In genomic region chr5:172342907-172343306, GRCh38 we compare ENCODE assay signal across 16 cellular contexts.
"Had no signal": no experiment of that assay in that cellular context is flagged by ENCODE, and none has a peak within 500 bp of the region (broad histone marks: within the 10 kb centered on the region; RNA-seq: fewer than 3 reads in every experiment).

No MANE protein-coding gene starts in this region.

- H3K27ac Mint-ChIP-seq: activated B cell treated with CpG ODN at 0.5 μM for 24 hours; activated CD8-positive, alpha-beta T cell treated with anti-CD3 and anti-CD28 coated beads for 36 hours; activated naive CD4-positive, alpha-beta T cell treated with anti-CD3 and anti-CD28 coated beads, Interleukin-2, amount 50 U/mL, for 24 hours; stimulated activated naive CD8-positive, alpha-beta T cell treated with anti-CD3 and anti-CD28 coated beads, Interleukin-15, amount 100 ng/mL, for 72 hours had no signal

- H3K4me1 Mint-ChIP-seq: activated B cell treated with CpG ODN at 0.5 μM for 24 hours; activated naive CD4-positive, alpha-beta T cell treated with anti-CD3 and anti-CD28 coated beads, Interleukin-2, amount 50 U/mL, for 24 hours; neural crest cell; stimulated activated naive CD8-positive, alpha-beta T cell treated with anti-CD3 and anti-CD28 coated beads, Interleukin-15, amount 100 ng/mL, for 72 hours had no signal

- H3K27ac ChIP-seq: adrenal gland, psoas muscle, spleen, upper lobe of left lung had no signal

- H3K27me3 Mint-ChIP-seq: activated CD8-positive, alpha-beta T cell treated with anti-CD3 and anti-CD28 coated beads for 36 hours; activated naive CD4-positive, alpha-beta T cell treated with anti-CD3 and anti-CD28 coated beads, Interleukin-2, amount 50 U/mL, for 24 hours; stimulated activated naive CD8-positive, alpha-beta T cell treated with anti-CD3 and anti-CD28 coated beads, Interleukin-15, amount 100 ng/mL, for 72 hours had no signal

- H3K27me3 ChIP-seq: adrenal gland, upper lobe of left lung had no signal

- H3K4me1 ChIP-seq: adrenal gland, psoas muscle, spleen, upper lobe of left lung had no signal

- H3K9me3 Mint-ChIP-seq: activated B cell treated with CpG ODN at 0.5 μM for 24 hours; activated CD8-positive, alpha-beta T cell treated with anti-CD3 and anti-CD28 coated beads for 36 hours; activated naive CD4-positive, alpha-beta T cell treated with anti-CD3 and anti-CD28 coated beads, Interleukin-2, amount 50 U/mL, for 24 hours; activated T-cell treated with anti-CD3 and anti-CD28 coated beads, Interleukin-2, amount 50 U/mL, for 4 hours; neural crest cell; stimulated activated naive CD8-positive, alpha-beta T cell treated with anti-CD3 and anti-CD28 coated beads, Interleukin-15, amount 100 ng/mL, for 72 hours had no signal

- DNase-seq: activated B cell treated with CpG ODN at 0.5 μM for 24 hours; activated CD4-positive, alpha-beta T cell treated with anti-CD3 and anti-CD28 coated beads for 48 hours; activated CD8-positive, alpha-beta T cell treated with anti-CD3 and anti-CD28 coated beads for 36 hours; activated effector memory CD4-positive, alpha-beta T cell treated with Interleukin-2 at 50 U/mL for 16 hours; activated T-cell treated with anti-CD3 and anti-CD28 coated beads, Interleukin-2, amount 50 U/mL, for 4 hours; adrenal gland; caudate nucleus; hippocampal formation; left ventricle myocardium superior; midbrain; psoas muscle; stimulated activated naive CD8-positive, alpha-beta T cell treated with anti-CD3 and anti-CD28 coated beads, Interleukin-15, amount 100 ng/mL, for 72 hours had no signal

- H3K4me3 Mint-ChIP-seq: activated B cell treated with CpG ODN at 0.5 μM for 24 hours; activated CD8-positive, alpha-beta T cell treated with anti-CD3 and anti-CD28 coated beads for 36 hours; activated naive CD4-positive, alpha-beta T cell treated with anti-CD3 and anti-CD28 coated beads, Interleukin-2, amount 50 U/mL, for 24 hours; activated T-cell treated with anti-CD3 and anti-CD28 coated beads, Interleukin-2, amount 50 U/mL, for 4 hours; neural crest cell; stimulated activated naive CD8-positive, alpha-beta T cell treated with anti-CD3 and anti-CD28 coated beads, Interleukin-15, amount 100 ng/mL, for 72 hours had no signal

- H3K4me3 ChIP-seq: adrenal gland, psoas muscle, spleen, upper lobe of left lung had no signal

- H3K9me3 ChIP-seq: adrenal gland, psoas muscle, spleen, upper lobe of left lung had no signal

- H3K36me3 Mint-ChIP-seq: activated naive CD4-positive, alpha-beta T cell treated with anti-CD3 and anti-CD28 coated beads, Interleukin-2, amount 50 U/mL, for 24 hours had no signal
